Comparison of ENCODE assay signal across 7 cellular contexts in the genomic region with DNA sequence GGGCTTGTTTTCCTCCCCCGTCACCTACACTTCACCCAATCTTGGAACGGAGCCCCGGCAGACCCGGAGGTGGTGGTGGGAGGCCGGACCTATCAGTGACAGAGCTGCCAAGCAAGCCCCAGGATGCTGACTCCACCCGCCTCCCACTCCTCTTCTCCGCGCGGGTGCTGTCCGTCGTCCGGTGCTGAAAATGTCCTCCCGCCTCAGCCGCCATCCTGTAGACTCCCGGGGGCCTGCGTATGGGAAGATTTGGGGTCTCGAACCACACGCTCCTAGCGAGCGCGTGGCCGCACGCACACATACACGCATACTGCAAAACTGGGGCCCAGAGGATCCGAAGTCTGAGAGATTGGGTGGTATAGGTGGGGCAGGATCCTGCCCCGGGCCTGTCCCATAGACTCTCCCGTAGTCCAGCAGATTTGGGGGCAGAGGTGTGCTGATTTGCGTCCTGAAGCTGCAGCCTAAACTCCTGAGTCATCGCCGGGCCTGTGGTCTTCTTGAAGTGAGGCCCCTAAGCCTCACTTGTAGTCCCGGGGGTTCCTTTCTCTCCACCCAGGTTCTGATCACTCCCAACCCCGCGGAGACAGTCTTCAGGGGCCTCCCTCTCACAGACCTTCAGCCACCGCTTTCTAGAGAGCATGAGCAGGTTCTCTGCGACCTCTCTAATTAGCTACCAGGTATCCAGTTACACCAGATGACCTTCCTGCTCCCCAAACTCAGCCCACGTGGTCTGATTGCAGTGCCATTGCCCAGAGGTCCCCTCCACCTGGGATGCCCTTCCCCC.
DNase-seq lines count a peak whose midpoint lies in the region; ATAC-seq, FAIRE-seq and TF ChIP-seq lines count a peak whose summit lies in the region.

No MANE protein-coding gene starts in this region.

- peak overlapping the region; percentile 71 for H3K4me3 ChIP-seq in OCI-LY1 (ENCODE audit: low read depth, low read length, poor library complexity, severe bottlenecking)

- H3K79me2 ChIP-seq in OCI-LY1 (ENCODE audit: insufficient read depth, low read length) = no peaks in the 10 kb centered on the region

- intact Hi-C loops in head of caudate nucleus (cut with DNase I) (no loop called here), posterior cingulate gyrus (cut with DNase I) (loop anchor here (5.0 kb wide), 1 partner anchor 38 kb away; no protein-coding TSS in a partner anchor)

- H4K20me1 ChIP-seq in OCI-LY1 (ENCODE audit: insufficient read depth, low read length) = no peaks in the 10 kb centered on the region

- no peak overlapping the region for H3K27ac ChIP-seq in OCI-LY1 (ENCODE audit: low read depth, low read length, poor library complexity, severe bottlenecking)

- peak overlapping the region; percentile 56 for H3K4me2 ChIP-seq in OCI-LY1 (ENCODE audit: low read length)

- H3K9me3 ChIP-seq in OCI-LY1 (ENCODE audit: low read length) = no peaks in the 10 kb centered on the region

- no peaks in the 10 kb centered on the region for H3K27me3 ChIP-seq in OCI-LY1 (ENCODE audit: insufficient read depth, low read length)

- FAIRE-seq in urothelium cell line (lab: Jason Lieb, UNC) = no peak

- no peaks in the 10 kb centered on the region for H3K36me3 ChIP-seq in OCI-LY1 (ENCODE audit: insufficient read depth, low read length)

- TF ChIP-seq CTCF in OCI-LY1 (IDR thresholded peaks at IDR 0.05; ENCODE audit: low read length) = no peak

- H3K9ac ChIP-seq in OCI-LY1 (ENCODE audit: low read length) = peak overlapping the region; percentile 43; the same call in 1 of the 2 replicates

- ATAC-seq in GM18520 (IDR thresholded peaks at IDR 0.05; ENCODE audit: unreplicated experiment) = peak; percentile 8
- peak; percentile 31 for ATAC-seq in HG02840 (IDR thresholded peaks at IDR 0.05; ENCODE audit: low FRiP score, unreplicated experiment)

- peaks cover 22% of the 10 kb centered on the region for H3K4me1 ChIP-seq in OCI-LY1 (ENCODE audit: insufficient read depth, low read length, severe bottlenecking)

- no peak overlapping the region for H2AFZ ChIP-seq in OCI-LY1 (ENCODE audit: low read length)

- H3F3A ChIP-seq in OCI-LY1 (ENCODE audit: insufficient read depth, low read length) = no peaks in the 10 kb centered on the region

- H3K9me2 ChIP-seq in OCI-LY1 (ENCODE audit: low read depth, low read length) = no peaks in the 10 kb centered on the region

- DNase-seq in activated gamma-delta T cell (lab: John Stamatoyannopoulos, UW) (peak; percentile 49), head of caudate nucleus (peak in 22 of 42 donors; percentile 36 to 87 (median 68)), posterior cingulate gyrus (peak in 6 of 10 donors; percentile 56 to 92 (median 68)), urothelium cell line (ENCODE audit: low spot score) (peak; percentile 78)
